ENCODE assay signal across 28 cellular contexts in the genomic region with DNA sequence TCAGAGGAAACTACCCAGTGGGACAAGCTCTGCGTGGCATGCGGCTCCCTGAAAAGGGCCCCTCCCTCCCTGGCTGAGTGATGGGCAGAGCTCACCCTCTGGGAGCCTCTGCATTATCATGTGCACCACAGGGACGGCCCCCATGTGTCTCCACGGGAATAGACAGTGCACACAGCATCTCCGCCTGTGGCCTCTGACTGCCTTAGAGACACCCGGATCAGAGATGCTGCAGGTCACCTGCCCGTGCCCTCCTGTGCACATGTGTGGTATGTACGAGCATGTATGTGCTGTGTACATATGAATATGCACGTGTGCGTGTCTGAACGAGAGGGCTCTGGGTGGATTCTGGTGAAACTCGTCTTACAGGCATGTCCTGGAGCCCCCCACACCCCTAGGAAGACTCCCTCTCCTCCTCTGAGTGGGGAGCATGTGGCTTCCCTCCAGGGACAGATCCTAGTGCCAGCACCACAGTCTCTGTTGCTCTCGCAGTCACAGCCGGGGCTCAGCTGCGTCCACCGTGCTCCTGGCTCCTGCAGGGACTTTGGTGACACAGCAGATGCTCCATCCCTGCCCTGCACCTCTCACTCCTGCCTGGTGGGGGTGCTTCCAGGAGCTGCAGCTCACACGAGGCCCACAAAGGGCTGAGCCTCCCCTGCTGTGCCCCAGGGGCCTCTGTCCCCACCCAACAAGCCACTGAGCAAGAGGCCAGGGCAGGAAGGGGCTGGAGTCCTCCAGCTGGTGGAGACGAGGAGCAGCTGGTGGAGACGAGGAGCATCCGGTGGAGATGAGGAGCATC. TPM values are rescaled to one million over a fixed set of nuclear protein-coding genes. Genes with fewer than 3 reads are reported as not detected.
A peak's percentile ranks its signal among the peaks of the same experiment; 100 is the strongest.
DNase-seq lines count a peak whose midpoint lies in the region; ATAC-seq and TF ChIP-seq lines count a peak whose summit lies in the region.
"Had no signal": no experiment of that assay in that cellular context is flagged by ENCODE, and none has a peak within 500 bp of the region (broad histone marks: within the 10 kb centered on the region; RNA-seq: fewer than 3 reads in every experiment).

No MANE protein-coding gene starts in this region.

- H3K36me3 ChIP-seq in DND-41 (ENCODE audit: insufficient read depth, low read length) (no peaks in the 10 kb centered on the region), mucosa of descending colon (ENCODE audit: low read depth) (no peaks in the 10 kb centered on the region)
- H3K36me3 ChIP-seq: thoracic aorta, vagina had no signal

- DNase-seq in NCI-H146 (lab: John Stamatoyannopoulos, UW) (peak; percentile 26), NCI-H146 treated with DMSO at 0.1 percent for 48 hours (lab: John Stamatoyannopoulos, UW; ENCODE audit: unreplicated experiment) (no peak), DND-41 (no peak), chondrocyte (ENCODE audit: low spot score) (peak; percentile 68), mucosa of descending colon (peak in 2 of 3 donors; percentile 14 to 38), NAMALWA (ENCODE audit: low spot score) (no peak), amygdala (lab: John Stamatoyannopoulos, UW) (no peak)
- DNase-seq in activated CD8-positive, alpha-beta memory T cell treated with anti-CD3 and anti-CD28 coated beads for 24 hours, result no peak
- DNase-seq: activated CD4-positive, alpha-beta T cell treated with anti-CD3 and anti-CD28 coated beads for 1 hour; activated CD8-positive, alpha-beta T cell treated with anti-CD3 and anti-CD28 coated beads, Interleukin-2, amount 10 ng/mL, durations not matched to agents 7 days and 5 days; activated naive CD8-positive, alpha-beta T cell treated with anti-CD3 and anti-CD28 coated beads, Interleukin-2, amount 10 ng/mL, durations not matched to agents 7 days and 5 days; activated T-cell treated with anti-CD3 and anti-CD28 coated beads for 4 hours; DMS153; KG1; kidney glomerular epithelial cell; MG63; NCI-H1417; NCI-H2107; NCI-H446 treated with DMSO at 0.1 percent for 48 hours; SK-N-SH; T-helper 17 cell had no signal

- H3K4me2 ChIP-seq in DND-41 (ENCODE audit: insufficient read depth, low read length), result no peak overlapping the region
- H3K4me2 ChIP-seq: GM23338, SK-N-SH had no signal

- peaks cover 4% of the 10 kb centered on the region for H3K9me3 ChIP-seq in DND-41 (ENCODE audit: insufficient read depth, low read length, severe bottlenecking)
- no peaks in the 10 kb centered on the region for H3K9me3 ChIP-seq in mucosa of descending colon
- H3K9me3 ChIP-seq: thoracic aorta, vagina had no signal

- no peak overlapping the region for H3K27ac ChIP-seq in DND-41 (ENCODE audit: low read length)
- H3K27ac ChIP-seq: 22Rv1, thoracic aorta, vagina had no signal

- H3K4me3 ChIP-seq in DND-41 (ENCODE audit: low read depth in 1 of 2, low read length in 2 of 2) (no peak overlapping the region), mucosa of descending colon (no peak overlapping the region)
- H3K4me3 ChIP-seq: GM23338, MG63, thoracic aorta, vagina had no signal

- no peak overlapping the region for H3K4me3 Mint-ChIP-seq in chondrocyte (ENCODE audit: unreplicated experiment)
- H3K4me3 Mint-ChIP-seq: activated CD8-positive, alpha-beta T cell treated with anti-CD3 and anti-CD28 coated beads, Interleukin-2, amount 10 ng/mL, durations not matched to agents 7 days and 5 days; activated naive CD8-positive, alpha-beta T cell treated with anti-CD3 and anti-CD28 coated beads, Interleukin-2, amount 10 ng/mL, durations not matched to agents 7 days and 5 days; brain; CD8-positive, alpha-beta T cell; GM23338; stimulated activated naive CD8-positive, alpha-beta T cell treated with anti-CD3 and anti-CD28 coated beads, Interleukin-15, Interleukin-2, amounts not matched to agents 100 ng/mL and 50 ng/mL, for 24 hours; T-helper 17 cell had no signal

- H3K4me1 Mint-ChIP-seq in chondrocyte (ENCODE audit: low read depth), result no peaks in the 10 kb centered on the region
- H3K4me1 Mint-ChIP-seq: activated naive CD8-positive, alpha-beta T cell treated with anti-CD3 and anti-CD28 coated beads, Interleukin-2, amount 10 ng/mL, durations not matched to agents 7 days and 5 days; GM23338 had no signal

- TF ChIP-seq CTCF in DND-41 (IDR thresholded peaks at IDR 0.05; ENCODE audit: borderline replicate concordance, extremely low read depth, low read length, poor library complexity, severe bottlenecking) (no peak), chondrocyte (IDR thresholded peaks at IDR 0.05) (peak; percentile 13), mucosa of descending colon (IDR thresholded peaks at IDR 0.05) (no peak)

- no peaks in the 10 kb centered on the region for H3K27me3 Mint-ChIP-seq in chondrocyte (ENCODE audit: low read depth)
- H3K27me3 Mint-ChIP-seq: activated naive CD8-positive, alpha-beta T cell treated with anti-CD3 and anti-CD28 coated beads, Interleukin-2, amount 10 ng/mL, durations not matched to agents 7 days and 5 days; brain; stimulated activated naive CD8-positive, alpha-beta T cell treated with anti-CD3 and anti-CD28 coated beads, Interleukin-15, Interleukin-2, amounts not matched to agents 100 ng/mL and 50 ng/mL, for 24 hours; T-helper 17 cell had no signal

- peaks cover 24% of the 10 kb centered on the region for H3K36me3 Mint-ChIP-seq in chondrocyte (ENCODE audit: low read depth)

- no peak overlapping the region for H2AFZ ChIP-seq in DND-41 (ENCODE audit: low read depth, low read length)
- H2AFZ ChIP-seq: GM23338 had no signal

- no peaks in the 10 kb centered on the region for H3K27me3 ChIP-seq in DND-41 (ENCODE audit: insufficient read depth, low read length, poor library complexity)
- H3K27me3 ChIP-seq: MG63, vagina had no signal

- H3K79me2 ChIP-seq in DND-41 (ENCODE audit: insufficient read depth, low read length), result no peaks in the 10 kb centered on the region

- no peaks in the 10 kb centered on the region for H3K9me3 Mint-ChIP-seq in chondrocyte (ENCODE audit: low read depth)
- H3K9me3 Mint-ChIP-seq: CD8-positive, alpha-beta T cell had no signal

- H3K4me1 ChIP-seq in DND-41 (ENCODE audit: insufficient read depth, low read length) (no peaks in the 10 kb centered on the region), mucosa of descending colon (ENCODE audit: low read depth) (peaks cover 7% of the 10 kb centered on the region)

- H3K27ac Mint-ChIP-seq in chondrocyte (ENCODE audit: unreplicated experiment), result no peak overlapping the region
- H3K27ac Mint-ChIP-seq: activated CD8-positive, alpha-beta T cell treated with anti-CD3 and anti-CD28 coated beads, Interleukin-2, amount 10 ng/mL, durations not matched to agents 7 days and 5 days; activated naive CD8-positive, alpha-beta T cell treated with anti-CD3 and anti-CD28 coated beads, Interleukin-2, amount 10 ng/mL, durations not matched to agents 7 days and 5 days; CD8-positive, alpha-beta T cell; GM23338; stimulated activated naive CD8-positive, alpha-beta T cell treated with anti-CD3 and anti-CD28 coated beads, Interleukin-15, Interleukin-2, amounts not matched to agents 100 ng/mL and 50 ng/mL, for 24 hours had no signal

- no peak overlapping the region for H3K9ac ChIP-seq in DND-41 (ENCODE audit: low read depth, low read length)
- H3K9ac ChIP-seq: SK-N-SH had no signal

- intact Hi-C loops in mucosa of descending colon (cut with DNase I, micrococcal nuclease), result loop anchor here in 1 of 2 donors (5.0 kb wide), 1 partner anchor 273 kb away; no protein-coding TSS in a partner anchor

- H4K20me1 ChIP-seq in DND-41 (ENCODE audit: insufficient read depth, low read length), result peaks cover 3% of the 10 kb centered on the region; the same call in 1 of the 2 replicates

- peak; percentile 47; the same call in 1 of the 3 replicates for ATAC-seq in DND-41 (ENCODE audit: insufficient read depth, low read depth)
- no peak for ATAC-seq in mucosa of descending colon
- ATAC-seq: activated CD8-positive, alpha-beta T cell treated with anti-CD3 and anti-CD28 coated beads, Interleukin-2, amount 10 ng/mL, durations not matched to agents 7 days and 5 days; CD8-positive, alpha-beta T cell; GM23338; T-helper 17 cell had no signal

RNA-seq across cellular contexts. Expression of a gene that starts 19.6 kb away (rescaled TPM):
- 1.7 to 2.2 TPM (median 2.0 TPM) in 3 replicates for total RNA-seq in chondrocyte
- total RNA-seq in mucosa of descending colon, result 1 to 10 TPM; 1.3 to 1.8 (median 1.6) TPM
- total RNA-seq: vagina had no signal

Comparison
In these comparisons a context has a peak if more than half of its experiments do, and no peak if none do; other contexts are left out.
1. DNase-seq: peak in NCI-H146 (single experiment), chondrocyte (single experiment) and mucosa of descending colon (2 of 3); none in NCI-H146 treated with DMSO at 0.1 percent for 48 hours (single experiment), DND-41 (single experiment), NAMALWA (single experiment), amygdala (0 of 56) and activated CD8-positive, alpha-beta memory T cell treated with anti-CD3 and anti-CD28 coated beads for 24 hours (single experiment).